Comparison of ENCODE assay signal across 8 cellular contexts in genomic region chr14:88823968-88824313, GRCh38. TPM values are rescaled to one million over a fixed set of nuclear protein-coding genes. Genes with fewer than 3 reads are reported as not detected.
DNase-seq lines count a peak whose midpoint lies in the region; ATAC-seq and TF ChIP-seq lines count a peak whose summit lies in the region.

No MANE protein-coding gene starts in this region.

- WGBS in spleen, 5 donors, result 8 to 12% (median 11%) methylated on average over 9 of the region's 9 CpGs

- H3K4me1 Mint-ChIP-seq in CD14-positive monocyte, result peaks cover 14% of the 10 kb centered on the region

- H3K4me1 ChIP-seq in Peyer's patch (peaks cover 0 to 11% (median 0%) of the 10 kb centered on the region in 4 donors), spleen (peaks cover 0 to 24% (median 18%) of the 10 kb centered on the region in 6 donors)

- H3K9me3 Mint-ChIP-seq in CD14-positive monocyte, result no peaks in the 10 kb centered on the region

- H3K4me3 Mint-ChIP-seq in CD14-positive monocyte, result peak overlapping the region; percentile 74 to 98

- H3K27me3 ChIP-seq in Peyer's patch (no peaks in the 10 kb centered on the region), spleen (replicated peaks in 1 of 7) (peaks cover 0 to 6% (median 0%) of the 10 kb centered on the region in 7 donors)

- H3K36me3 ChIP-seq in Peyer's patch (no peaks in the 10 kb centered on the region), spleen (no peaks in the 10 kb centered on the region)

- H3K4me3 ChIP-seq in Peyer's patch, result peak overlapping the region; percentile 68 to 89 (median 76)
- H3K4me3 ChIP-seq in fibroblast of villous mesenchyme (ENCODE audit: low read depth, low read length), result peak overlapping the region; percentile 85
- peak overlapping the region; percentile 56 to 84 (median 69) for H3K4me3 ChIP-seq in spleen

- TF ChIP-seq POLR2A in Peyer's patch (IDR thresholded peaks at IDR 0.05), result no peak
- TF ChIP-seq POLR2A in spleen (IDR thresholded peaks at IDR 0.05), result no peak

- H3K27ac Mint-ChIP-seq in CD14-positive monocyte, result peak overlapping the region; percentile 96 to 99 (median 99)

- H3K27ac ChIP-seq in Peyer's patch (peak overlapping the region; percentile 66 to 94 (median 80)), spleen (peak overlapping the region in 7 of 8 donors; percentile 78 to 93 (median 87))

- H3K36me3 Mint-ChIP-seq in CD14-positive monocyte, result no peaks in the 10 kb centered on the region

- intact Hi-C loops in CD14-positive monocyte (cut with micrococcal nuclease) (no loop called here), spleen (cut with DNase I; ENCODE audit: low total_unique reads) (no loop called here), posterior vena cava (cut with DNase I) (no loop called here)

- peaks cover 1 to 12% (median 6%) of the 10 kb centered on the region in 3 donors for H3K27me3 Mint-ChIP-seq in CD14-positive monocyte (ENCODE audit: low read depth in 3 of 3)

- in situ Hi-C loops in KBM-7 (cut with MboI; ENCODE audit: low pct_unique_long_range_greater_than_20kb, low sequenced_read_pairs), result no loop called here

- DNase-seq in CD14-positive monocyte (ENCODE audit: low spot score), result no peak
- DNase-seq in Peyer's patch, result no peak
- no peak for DNase-seq in fibroblast of villous mesenchyme (ENCODE audit: low read depth)
- no peak for DNase-seq in spleen
- DNase-seq in posterior vena cava (ENCODE audit: low spot score), result no peak
- DNase-seq in SIG-M5 (lab: John Stamatoyannopoulos, UW), result no peak
- no peak for DNase-seq in KBM-7

- no peaks in the 10 kb centered on the region for H3K9me3 ChIP-seq in Peyer's patch
- H3K9me3 ChIP-seq in spleen, result no peaks in the 10 kb centered on the region

- no peak for TF ChIP-seq CTCF in CD14-positive monocyte (IDR thresholded peaks at IDR 0.05)
- TF ChIP-seq CTCF in Peyer's patch (IDR thresholded peaks at IDR 0.05), result no peak
- TF ChIP-seq CTCF in fibroblast of villous mesenchyme (IDR thresholded peaks at IDR 0.05; ENCODE audit: insufficient read depth, low read depth, low read length), result no peak
- no peak for TF ChIP-seq CTCF in spleen (IDR thresholded peaks at IDR 0.05 in 8 of 11, conservative IDR thresholded peaks at IDR 0.05 in 3 of 11)

- peak; percentile 1 for ATAC-seq in GM21786 (IDR thresholded peaks at IDR 0.05; ENCODE audit: unreplicated experiment)

RNA-seq across cellular contexts. Expression of gene TTC8, which starts 0.5 kb away (rescaled TPM):
- 1 to 10 TPM; 2.3 to 3.7 TPM for polyA plus RNA-seq in CD14-positive monocyte
- total RNA-seq in Peyer's patch, result 10 to 100 TPM in 3 of 4 donors, 1 to 10 TPM in 1; 5.1 to 22.3 (median 13.8) TPM
- 23.8 and 28.1 TPM in 2 replicates for total RNA-seq in fibroblast of villous mesenchyme
- total RNA-seq in spleen, result 10 to 100 TPM; 10.4 to 23.6 (median 17.6) TPM
- polyA plus RNA-seq in spleen, result 1 to 10 TPM; 4.5 to 9.2 (median 7.4) TPM
- 10 to 100 TPM; 17.0 to 26.8 TPM for total RNA-seq in posterior vena cava

RNA-seq across cellular contexts. Expression of gene EML5, which starts 31.2 kb away (rescaled TPM):
- polyA plus RNA-seq in CD14-positive monocyte (not detected), spleen (under 1 TPM; 0.21 to 0.38 (median 0.37) TPM)
- total RNA-seq in Peyer's patch (1 to 10 TPM in 2 of 4 donors, under 1 TPM in 2; 0.35 to 3.3 (median 1.3) TPM), fibroblast of villous mesenchyme (0.32 and 0.86 TPM in 2 replicates), spleen (1 to 10 TPM; 1.8 to 3.8 (median 2.7) TPM), posterior vena cava (1 to 10 TPM; 1.1 to 1.4 TPM)
